In the genomic region with DNA sequence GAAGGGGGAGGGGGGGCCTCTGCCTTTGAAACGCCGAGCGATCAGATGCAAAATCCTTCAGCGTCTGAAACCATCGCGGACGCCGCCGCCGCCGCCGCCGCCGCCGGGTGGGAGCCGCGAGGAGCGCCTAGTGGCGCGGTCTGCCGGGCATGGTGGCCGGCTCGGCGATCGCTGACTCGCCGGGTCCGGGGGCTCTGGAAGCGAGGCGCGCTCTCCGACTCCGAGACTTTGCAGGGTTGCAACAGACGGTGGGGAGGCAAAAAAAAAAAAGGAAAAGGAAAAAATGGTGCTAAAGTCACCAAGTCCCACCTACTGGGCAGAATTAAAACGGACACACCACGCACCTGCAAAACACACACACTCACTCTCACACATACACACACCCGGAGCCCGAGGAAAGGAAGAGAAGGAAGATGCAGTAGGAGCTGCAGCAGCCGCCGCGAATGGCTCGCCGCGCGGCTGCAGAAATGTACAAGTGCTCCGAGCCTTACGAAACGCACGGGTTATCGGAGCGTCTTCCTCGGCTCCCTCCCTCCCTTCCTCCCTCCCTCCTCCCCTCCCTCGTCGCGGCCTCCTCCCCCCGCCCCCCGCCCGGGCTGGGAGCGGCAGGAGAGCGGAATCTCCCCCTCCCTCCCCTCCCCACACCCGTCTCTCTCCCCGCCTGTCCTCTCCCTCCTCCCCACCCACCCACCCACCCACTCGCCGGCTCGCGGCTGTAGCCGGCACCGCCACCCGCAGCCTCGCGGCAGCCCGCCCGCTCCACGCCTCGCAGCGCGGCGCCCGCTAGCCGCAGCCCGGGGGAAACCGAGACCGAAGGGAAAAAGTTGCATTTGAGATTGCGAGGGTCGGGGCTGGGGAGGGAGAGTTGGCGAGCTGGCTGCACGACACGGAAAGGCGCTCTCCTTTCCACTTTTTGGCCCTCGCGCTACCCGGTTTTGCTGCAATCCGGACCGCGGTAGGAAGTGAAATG, we compare ENCODE assay signal across 1 cellular context.
A peak's percentile ranks its signal among the peaks of the same experiment; 100 is the strongest.
TF ChIP-seq lines count a peak whose summit lies in the region.

A gene (minus strand): TSS at position 479 of the 970 bp plus-strand sequence. CDS start 586 bp downstream, outside the sequence.

TF ChIP-seq in H1, 55 proteins besides CTCF, POLR2A, EP300 and RAD21 (continued from another document):
- TF ChIP-seq, protein P1, sequence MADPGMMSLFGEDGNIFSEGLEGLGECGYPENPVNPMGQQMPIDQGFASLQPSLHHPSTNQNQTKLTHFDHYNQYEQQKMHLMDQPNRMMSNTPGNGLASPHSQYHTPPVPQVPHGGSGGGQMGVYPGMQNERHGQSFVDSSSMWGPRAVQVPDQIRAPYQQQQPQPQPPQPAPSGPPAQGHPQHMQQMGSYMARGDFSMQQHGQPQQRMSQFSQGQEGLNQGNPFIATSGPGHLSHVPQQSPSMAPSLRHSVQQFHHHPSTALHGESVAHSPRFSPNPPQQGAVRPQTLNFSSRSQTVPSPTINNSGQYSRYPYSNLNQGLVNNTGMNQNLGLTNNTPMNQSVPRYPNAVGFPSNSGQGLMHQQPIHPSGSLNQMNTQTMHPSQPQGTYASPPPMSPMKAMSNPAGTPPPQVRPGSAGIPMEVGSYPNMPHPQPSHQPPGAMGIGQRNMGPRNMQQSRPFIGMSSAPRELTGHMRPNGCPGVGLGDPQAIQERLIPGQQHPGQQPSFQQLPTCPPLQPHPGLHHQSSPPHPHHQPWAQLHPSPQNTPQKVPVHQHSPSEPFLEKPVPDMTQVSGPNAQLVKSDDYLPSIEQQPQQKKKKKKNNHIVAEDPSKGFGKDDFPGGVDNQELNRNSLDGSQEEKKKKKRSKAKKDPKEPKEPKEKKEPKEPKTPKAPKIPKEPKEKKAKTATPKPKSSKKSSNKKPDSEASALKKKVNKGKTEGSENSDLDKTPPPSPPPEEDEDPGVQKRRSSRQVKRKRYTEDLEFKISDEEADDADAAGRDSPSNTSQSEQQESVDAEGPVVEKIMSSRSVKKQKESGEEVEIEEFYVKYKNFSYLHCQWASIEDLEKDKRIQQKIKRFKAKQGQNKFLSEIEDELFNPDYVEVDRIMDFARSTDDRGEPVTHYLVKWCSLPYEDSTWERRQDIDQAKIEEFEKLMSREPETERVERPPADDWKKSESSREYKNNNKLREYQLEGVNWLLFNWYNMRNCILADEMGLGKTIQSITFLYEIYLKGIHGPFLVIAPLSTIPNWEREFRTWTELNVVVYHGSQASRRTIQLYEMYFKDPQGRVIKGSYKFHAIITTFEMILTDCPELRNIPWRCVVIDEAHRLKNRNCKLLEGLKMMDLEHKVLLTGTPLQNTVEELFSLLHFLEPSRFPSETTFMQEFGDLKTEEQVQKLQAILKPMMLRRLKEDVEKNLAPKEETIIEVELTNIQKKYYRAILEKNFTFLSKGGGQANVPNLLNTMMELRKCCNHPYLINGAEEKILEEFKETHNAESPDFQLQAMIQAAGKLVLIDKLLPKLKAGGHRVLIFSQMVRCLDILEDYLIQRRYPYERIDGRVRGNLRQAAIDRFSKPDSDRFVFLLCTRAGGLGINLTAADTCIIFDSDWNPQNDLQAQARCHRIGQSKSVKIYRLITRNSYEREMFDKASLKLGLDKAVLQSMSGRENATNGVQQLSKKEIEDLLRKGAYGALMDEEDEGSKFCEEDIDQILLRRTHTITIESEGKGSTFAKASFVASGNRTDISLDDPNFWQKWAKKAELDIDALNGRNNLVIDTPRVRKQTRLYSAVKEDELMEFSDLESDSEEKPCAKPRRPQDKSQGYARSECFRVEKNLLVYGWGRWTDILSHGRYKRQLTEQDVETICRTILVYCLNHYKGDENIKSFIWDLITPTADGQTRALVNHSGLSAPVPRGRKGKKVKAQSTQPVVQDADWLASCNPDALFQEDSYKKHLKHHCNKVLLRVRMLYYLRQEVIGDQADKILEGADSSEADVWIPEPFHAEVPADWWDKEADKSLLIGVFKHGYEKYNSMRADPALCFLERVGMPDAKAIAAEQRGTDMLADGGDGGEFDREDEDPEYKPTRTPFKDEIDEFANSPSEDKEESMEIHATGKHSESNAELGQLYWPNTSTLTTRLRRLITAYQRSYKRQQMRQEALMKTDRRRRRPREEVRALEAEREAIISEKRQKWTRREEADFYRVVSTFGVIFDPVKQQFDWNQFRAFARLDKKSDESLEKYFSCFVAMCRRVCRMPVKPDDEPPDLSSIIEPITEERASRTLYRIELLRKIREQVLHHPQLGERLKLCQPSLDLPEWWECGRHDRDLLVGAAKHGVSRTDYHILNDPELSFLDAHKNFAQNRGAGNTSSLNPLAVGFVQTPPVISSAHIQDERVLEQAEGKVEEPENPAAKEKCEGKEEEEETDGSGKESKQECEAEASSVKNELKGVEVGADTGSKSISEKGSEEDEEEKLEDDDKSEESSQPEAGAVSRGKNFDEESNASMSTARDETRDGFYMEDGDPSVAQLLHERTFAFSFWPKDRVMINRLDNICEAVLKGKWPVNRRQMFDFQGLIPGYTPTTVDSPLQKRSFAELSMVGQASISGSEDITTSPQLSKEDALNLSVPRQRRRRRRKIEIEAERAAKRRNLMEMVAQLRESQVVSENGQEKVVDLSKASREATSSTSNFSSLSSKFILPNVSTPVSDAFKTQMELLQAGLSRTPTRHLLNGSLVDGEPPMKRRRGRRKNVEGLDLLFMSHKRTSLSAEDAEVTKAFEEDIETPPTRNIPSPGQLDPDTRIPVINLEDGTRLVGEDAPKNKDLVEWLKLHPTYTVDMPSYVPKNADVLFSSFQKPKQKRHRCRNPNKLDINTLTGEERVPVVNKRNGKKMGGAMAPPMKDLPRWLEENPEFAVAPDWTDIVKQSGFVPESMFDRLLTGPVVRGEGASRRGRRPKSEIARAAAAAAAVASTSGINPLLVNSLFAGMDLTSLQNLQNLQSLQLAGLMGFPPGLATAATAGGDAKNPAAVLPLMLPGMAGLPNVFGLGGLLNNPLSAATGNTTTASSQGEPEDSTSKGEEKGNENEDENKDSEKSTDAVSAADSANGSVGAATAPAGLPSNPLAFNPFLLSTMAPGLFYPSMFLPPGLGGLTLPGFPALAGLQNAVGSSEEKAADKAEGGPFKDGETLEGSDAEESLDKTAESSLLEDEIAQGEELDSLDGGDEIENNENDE (IDR thresholded peaks at IDR 0.05; ENCODE audit: insufficient replicate concordance, low read length) = no peak
- TF ChIP-seq KDM5A (IDR thresholded peaks at IDR 0.05; ENCODE audit: low read length) (no peak), BACH1 (IDR thresholded peaks at IDR 0.05; ENCODE audit: low read length) (no peak), JUN (IDR thresholded peaks at IDR 0.05; ENCODE audit: low read depth, low read length) (no peak), SAP30 (IDR thresholded peaks at IDR 0.05; ENCODE audit: insufficient read depth, insufficient replicate concordance, low read length) (no peak), ZNF274 (IDR thresholded peaks at IDR 0.05; ENCODE audit: borderline replicate concordance, extremely low read depth, low read length) (no peak), TAF7 (optimal IDR thresholded peaks at IDR 0.05; ENCODE audit: borderline replicate concordance, low read depth, low read length) (no peak), CREB1 (IDR thresholded peaks at IDR 0.05) (no peak), EZH2 (IDR thresholded peaks at IDR 0.05; ENCODE audit: low read depth, low read length, severe bottlenecking) (no peak), POU5F1 (IDR thresholded peaks at IDR 0.05; ENCODE audit: low read depth, low read length) (no peak), SIRT6 (IDR thresholded peaks at IDR 0.05; ENCODE audit: low read length) (no peak), RNF2 (IDR thresholded peaks at IDR 0.05; ENCODE audit: borderline replicate concordance, low read depth, low read length, missing control alignments, poor library complexity, severe bottlenecking) (no peak), RBBP5 (IDR thresholded peaks at IDR 0.05; ENCODE audit: borderline replicate concordance, low read depth, low read length) (peak; percentile 6; the same call in 1 of the 2 replicates), CHD1 (IDR thresholded peaks at IDR 0.05; ENCODE audit: low read depth, low read length) (no peak), TBP (IDR thresholded peaks at IDR 0.05; ENCODE audit: low read depth, low read length) (no peak), NANOG (IDR thresholded peaks at IDR 0.05; ENCODE audit: insufficient read depth, low read depth, low read length, poor library complexity, severe bottlenecking) (no peak), SIX5 (IDR thresholded peaks at IDR 0.05; ENCODE audit: low read depth, low read length) (no peak), BCL11A (IDR thresholded peaks at IDR 0.05; ENCODE audit: low read depth in 2 of 2, low read length in 2 of 2) (no peak), RFX5 (IDR thresholded peaks at IDR 0.05; ENCODE audit: borderline replicate concordance, low read depth, low read length) (no peak), TEAD4 (IDR thresholded peaks at IDR 0.05; ENCODE audit: low read depth, low read length) (no peak), SRF (IDR thresholded peaks at IDR 0.05; ENCODE audit: low read depth, low read length) (no peak), CBX5 (IDR thresholded peaks at IDR 0.05; ENCODE audit: low read depth, low read length) (no peak), GTF2F1 (IDR thresholded peaks at IDR 0.05; ENCODE audit: borderline replicate concordance, low read depth, low read length) (no peak), PHF8 (conservative IDR thresholded peaks at IDR 0.05; ENCODE audit: low read depth, low read length) (no peak), GABPA (IDR thresholded peaks at IDR 0.05; ENCODE audit: borderline replicate concordance, insufficient read depth, low read length) (no peak), SP1 (IDR thresholded peaks at IDR 0.05; ENCODE audit: low read depth, low read length) (no peak), KDM1A (IDR thresholded peaks at IDR 0.05; ENCODE audit: borderline replicate concordance, low read length) (peak; percentile 27; the same call in 1 of the 2 replicates), JUND (IDR thresholded peaks at IDR 0.05; ENCODE audit: low read length) (no peak), HDAC6 (IDR thresholded peaks at IDR 0.05; ENCODE audit: low read depth, low read length) (no peak), SP2 (IDR thresholded peaks at IDR 0.05; ENCODE audit: low read length) (no peak), KDM4A (IDR thresholded peaks at IDR 0.05; ENCODE audit: low read depth, low read length, severe bottlenecking) (peak; percentile 94), TAF1 (IDR thresholded peaks at IDR 0.05; ENCODE audit: low read depth, low read length) (no peak), SP4 (IDR thresholded peaks at IDR 0.05; ENCODE audit: low read length) (no peak)
- TF ChIP-seq, protein P2, sequence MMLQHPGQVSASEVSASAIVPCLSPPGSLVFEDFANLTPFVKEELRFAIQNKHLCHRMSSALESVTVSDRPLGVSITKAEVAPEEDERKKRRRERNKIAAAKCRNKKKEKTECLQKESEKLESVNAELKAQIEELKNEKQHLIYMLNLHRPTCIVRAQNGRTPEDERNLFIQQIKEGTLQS (IDR thresholded peaks at IDR 0.05; ENCODE audit: insufficient read depth, low read depth, low read length) = no peak
- TF ChIP-seq, protein P3, sequence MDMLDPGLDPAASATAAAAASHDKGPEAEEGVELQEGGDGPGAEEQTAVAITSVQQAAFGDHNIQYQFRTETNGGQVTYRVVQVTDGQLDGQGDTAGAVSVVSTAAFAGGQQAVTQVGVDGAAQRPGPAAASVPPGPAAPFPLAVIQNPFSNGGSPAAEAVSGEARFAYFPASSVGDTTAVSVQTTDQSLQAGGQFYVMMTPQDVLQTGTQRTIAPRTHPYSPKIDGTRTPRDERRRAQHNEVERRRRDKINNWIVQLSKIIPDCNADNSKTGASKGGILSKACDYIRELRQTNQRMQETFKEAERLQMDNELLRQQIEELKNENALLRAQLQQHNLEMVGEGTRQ (IDR thresholded peaks at IDR 0.05; ENCODE audit: low read length) = no peak
- TF ChIP-seq, protein P4, sequence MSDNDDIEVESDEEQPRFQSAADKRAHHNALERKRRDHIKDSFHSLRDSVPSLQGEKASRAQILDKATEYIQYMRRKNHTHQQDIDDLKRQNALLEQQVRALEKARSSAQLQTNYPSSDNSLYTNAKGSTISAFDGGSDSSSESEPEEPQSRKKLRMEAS (IDR thresholded peaks at IDR 0.05) = no peak
